Comparison of ENCODE assay signal across 12 cellular contexts in the genomic region with DNA sequence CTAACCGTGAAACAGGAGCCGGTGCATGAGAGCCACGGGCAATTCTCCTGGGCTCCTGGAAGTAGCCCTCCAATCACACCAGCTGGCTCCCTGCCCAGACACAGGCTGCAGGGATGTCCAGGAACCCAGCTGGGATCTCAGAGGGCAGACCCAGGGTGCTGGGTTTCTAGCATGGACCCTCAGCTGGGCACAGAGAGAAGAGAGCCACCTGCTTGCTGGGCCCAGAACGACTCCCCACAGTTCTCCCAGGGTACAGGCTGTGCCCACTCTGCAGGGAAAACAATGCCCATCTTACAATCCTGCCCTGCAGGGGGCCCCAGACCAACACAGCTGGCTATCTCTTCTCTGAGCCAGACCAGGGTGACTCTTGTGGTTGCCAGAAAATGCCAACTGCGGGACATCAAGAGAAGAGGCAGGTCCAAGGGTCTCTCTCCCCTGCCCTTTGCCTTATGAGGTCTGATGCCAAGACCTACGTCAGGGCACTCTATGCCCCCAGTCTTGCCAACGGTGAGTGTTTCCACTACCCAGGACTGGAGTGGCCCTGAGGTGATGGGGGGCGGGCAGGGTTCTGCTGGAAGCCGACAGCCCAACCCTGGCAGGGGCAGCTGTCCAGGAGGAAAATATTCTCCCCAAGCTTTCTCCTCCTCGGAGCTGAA.
A peak's percentile ranks its signal among the peaks of the same experiment; 100 is the strongest.
DNase-seq lines count a peak whose midpoint lies in the region; ATAC-seq and TF ChIP-seq lines count a peak whose summit lies in the region.
"Had no signal": no experiment of that assay in that cellular context is flagged by ENCODE, and none has a peak within 500 bp of the region (broad histone marks: within the 10 kb centered on the region; RNA-seq: fewer than 3 reads in every experiment).

No MANE protein-coding gene starts in this region.

- no peaks in the 10 kb centered on the region for H3K9me3 Mint-ChIP-seq in mesothelial cell of epicardium
- H3K9me3 Mint-ChIP-seq in activated T-cell treated with anti-CD3 and anti-CD28 coated beads, Interleukin-2, amount 50 U/mL, for 72 hours = no peaks in the 10 kb centered on the region

- TF ChIP-seq CTCF in astrocyte of the spinal cord (IDR thresholded peaks at IDR 0.05; ENCODE audit: low read depth, low read length) (no peak), mesothelial cell of epicardium (IDR thresholded peaks at IDR 0.05; ENCODE audit: unreplicated experiment) (no peak)

- ATAC-seq in GM21390 (IDR thresholded peaks at IDR 0.05; ENCODE audit: unreplicated experiment) = no peak
- no peak for ATAC-seq in activated T-cell treated with anti-CD3 and anti-CD28 coated beads, Interleukin-2, amount 50 U/mL, for 72 hours (replicated peaks in 1 of 2)
- ATAC-seq: activated CD8-positive, alpha-beta T cell treated with anti-CD3 and anti-CD28 coated beads, Interleukin-2, amount 10 ng/mL, durations not matched to agents 7 days and 5 days had no signal

- no peak overlapping the region for H3K4me3 ChIP-seq in astrocyte of the spinal cord (ENCODE audit: low read depth, low read length)
- H3K4me3 ChIP-seq: uterus had no signal

- peak overlapping the region; percentile 81 for H3K27ac Mint-ChIP-seq in mesothelial cell of epicardium
- H3K27ac Mint-ChIP-seq in activated T-cell treated with anti-CD3 and anti-CD28 coated beads, Interleukin-2, amount 50 U/mL, for 72 hours = no peak overlapping the region
- H3K27ac Mint-ChIP-seq: activated CD8-positive, alpha-beta T cell treated with anti-CD3 and anti-CD28 coated beads, Interleukin-2, amount 10 ng/mL, durations not matched to agents 7 days and 5 days had no signal

- H3K4me3 Mint-ChIP-seq in mesothelial cell of epicardium = no peak overlapping the region
- no peak overlapping the region for H3K4me3 Mint-ChIP-seq in activated T-cell treated with anti-CD3 and anti-CD28 coated beads, Interleukin-2, amount 50 U/mL, for 72 hours
- H3K4me3 Mint-ChIP-seq: activated CD8-positive, alpha-beta T cell treated with anti-CD3 and anti-CD28 coated beads, Interleukin-2, amount 10 ng/mL, durations not matched to agents 7 days and 5 days had no signal

- peaks cover 57% of the 10 kb centered on the region for H3K4me1 Mint-ChIP-seq in mesothelial cell of epicardium
- H3K4me1 Mint-ChIP-seq in activated T-cell treated with anti-CD3 and anti-CD28 coated beads, Interleukin-2, amount 50 U/mL, for 72 hours (ENCODE audit: low read depth) = no peaks in the 10 kb centered on the region

- in situ Hi-C loops in astrocyte of the spinal cord (cut with HindIII; ENCODE audit: low sequenced_read_pairs) = no loop called here

- peaks cover 11% of the 10 kb centered on the region for H3K27me3 Mint-ChIP-seq in mesothelial cell of epicardium (ENCODE audit: low read depth)
- no peaks in the 10 kb centered on the region for H3K27me3 Mint-ChIP-seq in activated T-cell treated with anti-CD3 and anti-CD28 coated beads, Interleukin-2, amount 50 U/mL, for 72 hours (ENCODE audit: low read depth)

- peak; percentile 29 for DNase-seq in COLO829 (ENCODE audit: low spot score)
- peak; percentile 87 for DNase-seq in NCI-H1092 (lab: John Stamatoyannopoulos, UW)
- DNase-seq in astrocyte of the spinal cord (ENCODE audit: low read depth, low spot score) = peak; percentile 26
- peak in 1 of 2 experiments; percentile 59 for DNase-seq in mesothelial cell of epicardium (ENCODE audit: low spot score in 2 of 2, unreplicated experiment in 2 of 2)
- no peak for DNase-seq in GM19240 (ENCODE audit: insufficient read length, low spot score)
- no peak for DNase-seq in activated T-cell treated with anti-CD3 and anti-CD28 coated beads, Interleukin-2, amount 50 U/mL, for 72 hours
- no peak for DNase-seq in stimulated activated CD8-positive, alpha-beta memory T cell treated with anti-CD3 and anti-CD28 coated beads, Interleukin-4, amount 100 ng/mL, for 48 hours
- DNase-seq: activated CD8-positive, alpha-beta T cell treated with anti-CD3 and anti-CD28 coated beads, Interleukin-2, amount 10 ng/mL, durations not matched to agents 7 days and 5 days; NCI-H82; stimulated activated CD4-positive, alpha-beta T cell treated with anti-CD3 and anti-CD28 coated beads, Interleukin-2, amount 100 ng/mL, for 48 hours; uterus had no signal

- H3K36me3 Mint-ChIP-seq in mesothelial cell of epicardium = peaks cover 5% of the 10 kb centered on the region
- no peaks in the 10 kb centered on the region for H3K36me3 Mint-ChIP-seq in activated T-cell treated with anti-CD3 and anti-CD28 coated beads, Interleukin-2, amount 50 U/mL, for 72 hours (ENCODE audit: insufficient read depth in 2 of 2)

Comparison
In these comparisons a context has a peak if more than half of its experiments do, and no peak if none do; other contexts are left out.
1. DNase-seq: peak in COLO829 (single experiment), NCI-H1092 (single experiment) and astrocyte of the spinal cord (single experiment); none in GM19240 (single experiment), activated T-cell treated with anti-CD3 and anti-CD28 coated beads, Interleukin-2, amount 50 U/mL, for 72 hours (0 of 2) and stimulated activated CD8-positive, alpha-beta memory T cell treated with anti-CD3 and anti-CD28 coated beads, Interleukin-4, amount 100 ng/mL, for 48 hours (single experiment).